Comparison of ENCODE assay signal across 12 cellular contexts in genomic region chr7:64046041-64046389, GRCh38. TPM values are rescaled to one million over a fixed set of nuclear protein-coding genes. Genes with fewer than 3 reads are reported as not detected.
DNase-seq lines count a peak whose midpoint lies in the region; ATAC-seq and TF ChIP-seq lines count a peak whose summit lies in the region.
"Had no signal": no experiment of that assay in that cellular context is flagged by ENCODE, and none has a peak within 500 bp of the region (broad histone marks: within the 10 kb centered on the region; RNA-seq: fewer than 3 reads in every experiment).

No MANE protein-coding gene starts in this region.

- H3K36me3 ChIP-seq in endocrine pancreas (ENCODE audit: control insufficient read depth, insufficient read depth, low read length), result no peaks in the 10 kb centered on the region
- no peaks in the 10 kb centered on the region for H3K36me3 ChIP-seq in upper lobe of left lung
- H3K36me3 ChIP-seq in Karpas-422 (ENCODE audit: insufficient read depth, low read length), result no peaks in the 10 kb centered on the region

- H3K9me3 Mint-ChIP-seq in activated T-cell treated with anti-CD3 and anti-CD28 coated beads, Interleukin-2, amount 50 U/mL, for 24 hours, result peaks cover 26% of the 10 kb centered on the region
- H3K9me3 Mint-ChIP-seq in activated T-cell treated with anti-CD3 and anti-CD28 coated beads, Interleukin-2, amount 50 U/mL, for 4 hours, result peaks cover 28% of the 10 kb centered on the region
- H3K9me3 Mint-ChIP-seq in naive thymus-derived CD8-positive, alpha-beta T cell, result peaks cover 5 to 71% (median 31%) of the 10 kb centered on the region in 9 donors

- H3K4me3 ChIP-seq in endocrine pancreas (ENCODE audit: control insufficient read depth, insufficient read depth, low read length) (peak overlapping the region; percentile 67), upper lobe of left lung (peak overlapping the region in 3 of 4 donors; percentile 51 to 61 (median 56)), Karpas-422 (ENCODE audit: low read length) (no peak overlapping the region)
- H3K4me3 ChIP-seq: GM23338 had no signal

- peak overlapping the region; percentile 74 for H3K4me3 Mint-ChIP-seq in activated T-cell treated with anti-CD3 and anti-CD28 coated beads, Interleukin-2, amount 50 U/mL, for 24 hours
- no peak overlapping the region for H3K4me3 Mint-ChIP-seq in activated T-cell treated with anti-CD3 and anti-CD28 coated beads, Interleukin-2, amount 50 U/mL, for 4 hours
- peak overlapping the region; percentile 48 to 90 (median 82) for H3K4me3 Mint-ChIP-seq in naive thymus-derived CD8-positive, alpha-beta T cell
- H3K4me3 Mint-ChIP-seq: GM23338 had no signal

- H4K20me1 ChIP-seq in Karpas-422 (ENCODE audit: insufficient read depth, low read depth, low read length), result no peaks in the 10 kb centered on the region

- POLR2A ChIA-PET in naive thymus-derived CD8-positive, alpha-beta T cell (lab: Charles Lee), result interaction anchor here (0.9 kb wide), 1 partner anchor 748 kb away, joined by 4 read pairs; the partner anchor contains the start of gene ZNF138

- TF ChIP-seq CTCF in upper lobe of left lung (IDR thresholded peaks at IDR 0.05), result no peak

- TF ChIP-seq EP300 in upper lobe of left lung (IDR thresholded peaks at IDR 0.05), result no peak

- H3K9me3 ChIP-seq in endocrine pancreas (ENCODE audit: control insufficient read depth, low read length), result no peaks in the 10 kb centered on the region
- H3K9me3 ChIP-seq in upper lobe of left lung, result peaks cover 0 to 13% (median 2%) of the 10 kb centered on the region in 4 donors
- H3K9me3 ChIP-seq in Karpas-422 (ENCODE audit: low read length), result peaks cover 18% of the 10 kb centered on the region

- H3K9ac ChIP-seq in endocrine pancreas (ENCODE audit: control insufficient read depth, insufficient read depth, low read length), result peak overlapping the region; percentile 72
- H3K9ac ChIP-seq in Karpas-422 (ENCODE audit: low read length), result no peak overlapping the region

- peaks cover 5% of the 10 kb centered on the region for H3K36me3 Mint-ChIP-seq in activated T-cell treated with anti-CD3 and anti-CD28 coated beads, Interleukin-2, amount 50 U/mL, for 24 hours (ENCODE audit: low read depth)
- no peaks in the 10 kb centered on the region for H3K36me3 Mint-ChIP-seq in activated T-cell treated with anti-CD3 and anti-CD28 coated beads, Interleukin-2, amount 50 U/mL, for 4 hours (ENCODE audit: insufficient read depth)
- H3K36me3 Mint-ChIP-seq in naive thymus-derived CD8-positive, alpha-beta T cell, result peaks cover 2 to 17% (median 6%) of the 10 kb centered on the region in 3 donors

- no peak overlapping the region for H3K4me2 ChIP-seq in Karpas-422 (ENCODE audit: low read depth, low read length, poor library complexity, severe bottlenecking)
- H3K4me2 ChIP-seq: GM23338 had no signal

- H3K79me2 ChIP-seq in Karpas-422 (ENCODE audit: low read length), result no peaks in the 10 kb centered on the region

- no peak overlapping the region for H3K27ac Mint-ChIP-seq in activated T-cell treated with anti-CD3 and anti-CD28 coated beads, Interleukin-2, amount 50 U/mL, for 24 hours
- H3K27ac Mint-ChIP-seq in naive thymus-derived CD8-positive, alpha-beta T cell, result peak overlapping the region in 4 of 10 donors; percentile 51 to 89 (median 85)
- H3K27ac Mint-ChIP-seq: GM23338 had no signal

- H3K27ac ChIP-seq in upper lobe of left lung, result peak overlapping the region in 3 of 4 donors; percentile 51 to 84 (median 75)
- H3K27ac ChIP-seq in Karpas-422 (ENCODE audit: low read length), result no peak overlapping the region

- peaks cover 9% of the 10 kb centered on the region for H3K27me3 Mint-ChIP-seq in activated T-cell treated with anti-CD3 and anti-CD28 coated beads, Interleukin-2, amount 50 U/mL, for 24 hours
- no peaks in the 10 kb centered on the region for H3K27me3 Mint-ChIP-seq in activated T-cell treated with anti-CD3 and anti-CD28 coated beads, Interleukin-2, amount 50 U/mL, for 4 hours (ENCODE audit: low read depth)
- H3K27me3 Mint-ChIP-seq in naive thymus-derived CD8-positive, alpha-beta T cell, result peaks cover 0 to 18% (median 4%) of the 10 kb centered on the region in 5 donors

- H3K4me1 ChIP-seq in endocrine pancreas (ENCODE audit: control insufficient read depth, insufficient read depth, low read length) (no peaks in the 10 kb centered on the region), upper lobe of left lung (no peaks in the 10 kb centered on the region), Karpas-422 (ENCODE audit: low read length) (no peaks in the 10 kb centered on the region)

- ATAC-seq in activated T-cell treated with anti-CD3 and anti-CD28 coated beads, Interleukin-2, amount 50 U/mL, for 4 hours, result no peak
- ATAC-seq in naive thymus-derived CD8-positive, alpha-beta T cell, result no peak
- peak in 1 of 2 donors; percentile 11 for ATAC-seq in upper lobe of left lung (ENCODE audit: low FRiP score in 2 of 2)
- ATAC-seq in GM19023 (IDR thresholded peaks at IDR 0.05; ENCODE audit: unreplicated experiment), result no peak
- ATAC-seq: GM23338 had no signal

- no peak for DNase-seq in activated T-cell treated with anti-CD3 and anti-CD28 coated beads, Interleukin-2, amount 50 U/mL, for 24 hours
- no peak for DNase-seq in activated T-cell treated with anti-CD3 and anti-CD28 coated beads, Interleukin-2, amount 50 U/mL, for 4 hours
- no peak for DNase-seq in naive thymus-derived CD8-positive, alpha-beta T cell
- DNase-seq in upper lobe of left lung (no peak), Karpas-422 (no peak), NCI-H2081 (lab: John Stamatoyannopoulos, UW) (no peak)
- DNase-seq: Calu3; stimulated activated CD4-positive, alpha-beta T cell treated with anti-CD3 and anti-CD28 coated beads, Interleukin-1b, Interleukin-23, amount 100 ng/mL, for 48 hours had no signal

- H3K27me3 ChIP-seq in endocrine pancreas (ENCODE audit: control insufficient read depth, insufficient read depth, low read length) (no peaks in the 10 kb centered on the region), upper lobe of left lung (no peaks in the 10 kb centered on the region), Karpas-422 (ENCODE audit: low read length) (no peaks in the 10 kb centered on the region)

- 13 to 37% methylated on average over 10 to 12 of the region's 12 CpGs for WGBS in upper lobe of left lung, 2 donors

- H3K4me1 Mint-ChIP-seq in activated T-cell treated with anti-CD3 and anti-CD28 coated beads, Interleukin-2, amount 50 U/mL, for 24 hours (ENCODE audit: low read depth), result peaks cover 6% of the 10 kb centered on the region
- H3K4me1 Mint-ChIP-seq in activated T-cell treated with anti-CD3 and anti-CD28 coated beads, Interleukin-2, amount 50 U/mL, for 4 hours (ENCODE audit: low read depth), result no peaks in the 10 kb centered on the region
- H3K4me1 Mint-ChIP-seq in naive thymus-derived CD8-positive, alpha-beta T cell, result peaks cover 0 to 8% (median 5%) of the 10 kb centered on the region in 4 donors
- H3K4me1 Mint-ChIP-seq: GM23338 had no signal

- H3K9me2 ChIP-seq in Karpas-422 (replicated peaks; ENCODE audit: insufficient read depth, low read length), result no peaks in the 10 kb centered on the region

- H2AFZ ChIP-seq in Karpas-422 (ENCODE audit: low read length), result no peak overlapping the region
- H2AFZ ChIP-seq: GM23338 had no signal

- TF ChIP-seq POLR2A in upper lobe of left lung (IDR thresholded peaks at IDR 0.05), result no peak

RNA-seq across cellular contexts. Expression of gene ZNF727, which starts 0.8 kb away (rescaled TPM):
- under 1 TPM in 2 of 3 donors, not detected in 1; 0.18 to 0.83 TPM for total RNA-seq in activated T-cell treated with anti-CD3 and anti-CD28 coated beads, Interleukin-2, amount 50 U/mL, for 4 hours
- 1 to 10 TPM; 2.3 to 2.5 TPM for total RNA-seq in naive thymus-derived CD8-positive, alpha-beta T cell
- polyA plus RNA-seq in naive thymus-derived CD8-positive, alpha-beta T cell, result under 1 TPM in 2 of 3 donors, not detected in 1; 0.08 to 0.36 TPM
- total RNA-seq in upper lobe of left lung, result 1 to 10 TPM in 5 of 6 donors, under 1 TPM in 1; 0.59 to 7.3 (median 2.4) TPM
- total RNA-seq in Karpas-422 (2014; rRNA removed; shearing (Covaris generic); ENCODE audit: low replicate concordance), result not detected in 2 replicates
- total RNA-seq: A673, Calu3, GM23338 had no signal
- polyA plus RNA-seq: GM23338 had no signal

RNA-seq across cellular contexts. Expression of gene ZNF722, which starts 47.4 kb away (rescaled TPM):
- not detected for total RNA-seq in activated T-cell treated with anti-CD3 and anti-CD28 coated beads, Interleukin-2, amount 50 U/mL, for 4 hours
- total RNA-seq in naive thymus-derived CD8-positive, alpha-beta T cell, result not detected
- polyA plus RNA-seq in naive thymus-derived CD8-positive, alpha-beta T cell, result not detected
- not detected for total RNA-seq in upper lobe of left lung
- total RNA-seq in Karpas-422 (2014; rRNA removed; shearing (Covaris generic); ENCODE audit: low replicate concordance), result not detected in 2 replicates
- total RNA-seq: A673, Calu3, GM23338 had no signal
- polyA plus RNA-seq: GM23338 had no signal
